ENCODE assay signal across 18 cellular contexts in the genomic region with DNA sequence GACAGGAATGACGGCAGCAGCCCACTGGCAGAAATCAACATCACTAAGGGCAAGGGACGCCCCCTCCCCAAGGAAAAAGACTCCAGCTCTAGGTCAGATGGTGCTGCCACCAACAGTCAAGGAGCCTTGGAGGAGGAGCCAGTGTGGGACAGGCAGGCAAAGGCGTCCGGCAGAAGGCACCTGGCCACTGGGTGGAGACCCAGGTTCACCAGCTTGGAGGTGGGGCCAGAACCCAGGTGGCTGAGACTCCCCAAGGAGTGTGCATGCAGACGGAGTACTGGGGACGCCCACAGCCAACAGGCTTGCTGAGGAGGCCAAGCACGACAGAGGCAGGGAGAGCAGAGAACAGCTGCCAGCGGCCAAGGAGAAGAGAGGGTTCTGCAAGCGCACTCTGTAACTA. TPM values are rescaled to one million over a fixed set of nuclear protein-coding genes. Genes with fewer than 3 reads are reported as not detected.
DNase-seq lines count a peak whose midpoint lies in the region; ATAC-seq, FAIRE-seq and TF ChIP-seq lines count a peak whose summit lies in the region.
"Had no signal": no experiment of that assay in that cellular context is flagged by ENCODE, and none has a peak within 500 bp of the region (broad histone marks: within the 10 kb centered on the region; RNA-seq: fewer than 3 reads in every experiment).

No MANE protein-coding gene starts in this region.

- H3K36me3 Mint-ChIP-seq in glutamatergic neuron (ENCODE audit: unreplicated experiment), result no peaks in the 10 kb centered on the region
- peaks cover 17% of the 10 kb centered on the region for H3K36me3 Mint-ChIP-seq in activated CD4-positive, alpha-beta memory T cell treated with anti-CD3 and anti-CD28 coated beads for 36 hours

- H3K4me1 ChIP-seq in small intestine (ENCODE audit: control insufficient read depth in 2 of 2, insufficient read depth in 1 of 2, low read depth in 1 of 2, low read length in 1 of 2), result no peaks in the 10 kb centered on the region

- no peaks in the 10 kb centered on the region for H3K9me3 ChIP-seq in small intestine (ENCODE audit: control insufficient read depth, low read depth)
- H3K9me3 ChIP-seq: heart right ventricle, left lung, neutrophil had no signal

- WGBS in small intestine, 3 donors, result 54 to 72% (median 60%) methylated on average over 9 of the region's 9 CpGs

- peaks cover 13% of the 10 kb centered on the region for H3K27me3 Mint-ChIP-seq in glutamatergic neuron (ENCODE audit: unreplicated experiment)
- no peaks in the 10 kb centered on the region for H3K27me3 Mint-ChIP-seq in activated CD4-positive, alpha-beta memory T cell treated with anti-CD3 and anti-CD28 coated beads for 36 hours

- peaks cover 11% of the 10 kb centered on the region for H3K4me1 Mint-ChIP-seq in glutamatergic neuron (ENCODE audit: low read depth, unreplicated experiment)
- H3K4me1 Mint-ChIP-seq in activated CD4-positive, alpha-beta memory T cell treated with anti-CD3 and anti-CD28 coated beads for 36 hours (ENCODE audit: low read depth), result peaks cover 4% of the 10 kb centered on the region

- no peaks in the 10 kb centered on the region for H3K27me3 ChIP-seq in small intestine (ENCODE audit: control insufficient read depth in 2 of 2, insufficient read depth in 2 of 2, low read length in 2 of 2)
- H3K27me3 ChIP-seq: heart right ventricle, left lung, neutrophil had no signal

- H3K9me3 Mint-ChIP-seq in glutamatergic neuron (ENCODE audit: unreplicated experiment), result peaks cover 17% of the 10 kb centered on the region
- H3K9me3 Mint-ChIP-seq in activated CD4-positive, alpha-beta memory T cell treated with anti-CD3 and anti-CD28 coated beads for 36 hours, result no peaks in the 10 kb centered on the region

- no peak for ATAC-seq in GM18517 (IDR thresholded peaks at IDR 0.05; ENCODE audit: unreplicated experiment)
- ATAC-seq: heart right ventricle, left lung, PC-3 had no signal

- no peak for TF ChIP-seq CTCF in glutamatergic neuron (IDR thresholded peaks at IDR 0.05; ENCODE audit: partially characterized antibody, unreplicated experiment)

- DNase-seq in NCI-H510A treated with DMSO at 0.1 percent for 48 hours (lab: John Stamatoyannopoulos, UW) (peak; percentile 30), NCI-H510A (lab: John Stamatoyannopoulos, UW) (no peak), NCI-H2171 (lab: John Stamatoyannopoulos, UW) (peak; percentile 44), glutamatergic neuron (peak; percentile 19), small intestine (peak; percentile 51)
- no peak for DNase-seq in activated CD4-positive, alpha-beta memory T cell treated with anti-CD3 and anti-CD28 coated beads for 36 hours
- DNase-seq in activated CD4-positive, alpha-beta T cell treated with anti-CD3 and anti-CD28 coated beads, Interleukin-2, amount 50 U/mL, for 1 hour, result no peak
- DNase-seq: ACHN; activated CD8-positive, alpha-beta memory T cell treated with anti-CD3 and anti-CD28 coated beads, Interleukin-2, amount 50 U/mL, for 4 hours; DMS153; erythroblast; heart right ventricle; left lung; NCI-H226; PC-3 had no signal

- no peak overlapping the region for H3K4me3 ChIP-seq in small intestine (ENCODE audit: low read depth in 1 of 2, low read length in 2 of 2)
- H3K4me3 ChIP-seq: heart right ventricle, left lung had no signal

- H3K27ac Mint-ChIP-seq in glutamatergic neuron (ENCODE audit: unreplicated experiment), result peak overlapping the region; percentile 21
- no peak overlapping the region for H3K27ac Mint-ChIP-seq in activated CD4-positive, alpha-beta memory T cell treated with anti-CD3 and anti-CD28 coated beads for 36 hours

- intact Hi-C loops in activated CD4-positive, alpha-beta memory T cell treated with anti-CD3 and anti-CD28 coated beads for 36 hours (cut with micrococcal nuclease), result no loop called here

- CTCF ChIA-PET in activated CD4-positive, alpha-beta memory T cell treated with anti-CD3 and anti-CD28 coated beads for 36 hours (lab: Charles Lee), result interaction anchor here (1.1 to 1.3 kb wide), 2 partner anchors 9 to 60 kb away, joined by 3 to 4 read pairs; no protein-coding TSS in a partner anchor

- peaks cover 10 to 28% of the 10 kb centered on the region in 2 donors for H3K36me3 ChIP-seq in small intestine (ENCODE audit: control insufficient read depth in 2 of 2, insufficient read depth in 2 of 2, low read length in 2 of 2)

- POLR2A ChIA-PET in activated CD4-positive, alpha-beta memory T cell treated with anti-CD3 and anti-CD28 coated beads for 36 hours (lab: Charles Lee), result interaction anchor here (0.9 kb wide), 1 partner anchor 9 kb away, joined by 3 read pairs; no protein-coding TSS in a partner anchor

- no peak for FAIRE-seq in small intestine (lab: Jason Lieb, UNC)

- no peak overlapping the region for H3K27ac ChIP-seq in small intestine (ENCODE audit: low read depth in 1 of 2, low read length in 1 of 2)
- H3K27ac ChIP-seq: heart right ventricle, left lung, neutrophil, VCaP had no signal

- no peak overlapping the region for H3K4me3 Mint-ChIP-seq in glutamatergic neuron (ENCODE audit: unreplicated experiment)
- H3K4me3 Mint-ChIP-seq in activated CD4-positive, alpha-beta memory T cell treated with anti-CD3 and anti-CD28 coated beads for 36 hours, result no peak overlapping the region

RNA-seq across cellular contexts. Expression of gene PTPN23, which starts 35.2 kb away (rescaled TPM):
- total RNA-seq in glutamatergic neuron (ENCODE audit: unreplicated experiment), result 71.0 TPM
- 10 to 100 TPM; 10.3 to 17.3 (median 10.5) TPM for polyA plus RNA-seq in small intestine
- total RNA-seq in activated CD4-positive, alpha-beta memory T cell treated with anti-CD3 and anti-CD28 coated beads for 36 hours, result 10 to 100 TPM; 27.9 to 29.7 TPM

RNA-seq across cellular contexts. Expression of gene SCAP, which starts 59.7 kb away (rescaled TPM):
- 82.7 TPM for total RNA-seq in glutamatergic neuron (ENCODE audit: unreplicated experiment)
- polyA plus RNA-seq in small intestine, result 10 to 100 TPM; 43.8 to 57.2 (median 53.9) TPM
- total RNA-seq in activated CD4-positive, alpha-beta memory T cell treated with anti-CD3 and anti-CD28 coated beads for 36 hours, result 10 to 100 TPM; 44.5 to 44.6 TPM

Comparison
In these comparisons a context has a peak if more than half of its experiments do, and no peak if none do; other contexts are left out.
1. DNase-seq: peak in NCI-H510A treated with DMSO at 0.1 percent for 48 hours (single experiment), NCI-H2171 (single experiment), glutamatergic neuron (single experiment) and small intestine (single experiment); none in NCI-H510A (single experiment), activated CD4-positive, alpha-beta memory T cell treated with anti-CD3 and anti-CD28 coated beads for 36 hours (single experiment) and activated CD4-positive, alpha-beta T cell treated with anti-CD3 and anti-CD28 coated beads, Interleukin-2, amount 50 U/mL, for 1 hour (single experiment).